8 cellular contexts compared by ENCODE assay signal in genomic region chr5:15584528-15584927, GRCh38.
"Had no signal": no experiment of that assay in that cellular context is flagged by ENCODE, and none has a peak within 500 bp of the region (broad histone marks: within the 10 kb centered on the region; RNA-seq: fewer than 3 reads in every experiment).

No MANE protein-coding gene starts in this region.

- H3K4me2 ChIP-seq: GM23338 had no signal

- H3K27ac ChIP-seq: HL-60 had no signal

- FAIRE-seq: H1, H54 had no signal

- ATAC-seq: GM23338 had no signal

- DNase-seq: H9, HCEC 1CT, HFFc6, KBM-7 had no signal

- H2AFZ ChIP-seq: GM23338 had no signal

- H3K4me3 ChIP-seq: GM23338 had no signal
